ENCODE assay signal across 19 cellular contexts in genomic region chr1:78387872-78388271, GRCh38.
A peak's percentile ranks its signal among the peaks of the same experiment; 100 is the strongest.
DNase-seq lines count a peak whose midpoint lies in the region; ATAC-seq, FAIRE-seq and TF ChIP-seq lines count a peak whose summit lies in the region.
"Had no signal": no experiment of that assay in that cellular context is flagged by ENCODE, and none has a peak within 500 bp of the region (broad histone marks: within the 10 kb centered on the region; RNA-seq: fewer than 3 reads in every experiment).

No MANE protein-coding gene starts in this region.

- no TSS peak for BruUV-seq in MCF 10A (replicated peaks; lab: Mats Ljungman, UMichigan)

- H3K79me2 ChIP-seq in astrocyte (ENCODE audit: insufficient read depth, low read length): no peaks in the 10 kb centered on the region

- no peak overlapping the region for H3K9ac ChIP-seq in astrocyte (ENCODE audit: low read length)
- H3K9ac ChIP-seq: BLaER1 had no signal

- POLR2A ChIA-PET in MCF 10A (lab: Yijun Ruan, JAX): no interaction called here

- H3K27ac ChIP-seq in breast epithelium (no peak overlapping the region), astrocyte (ENCODE audit: low read depth, low read length) (no peak overlapping the region), left ventricle myocardium inferior (replicated peaks) (peak overlapping the region; percentile 43), thyroid gland (peak overlapping the region; percentile 14 to 40 (median 39)), gastrocnemius medialis (no peak overlapping the region)
- H3K27ac ChIP-seq: BLaER1 had no signal

- 49 to 56% methylated on average over 1 of the region's 1 CpG for WGBS in thyroid gland, 2 donors

- H3K36me3 Mint-ChIP-seq in MCF 10A (ENCODE audit: insufficient read depth, unreplicated experiment): no peaks in the 10 kb centered on the region
- no peaks in the 10 kb centered on the region for H3K36me3 Mint-ChIP-seq in astrocyte (ENCODE audit: low read depth, unreplicated experiment)
- H3K36me3 Mint-ChIP-seq: CD8-positive, alpha-beta T cell had no signal

- in situ Hi-C loops in gastrocnemius medialis (cut with MboI; ENCODE audit: low sequenced_read_pairs in 4 of 4): no loop called here

- H3K36me3 ChIP-seq in breast epithelium (no peaks in the 10 kb centered on the region), astrocyte (ENCODE audit: insufficient read depth, low read length) (no peaks in the 10 kb centered on the region), left ventricle myocardium inferior (no peaks in the 10 kb centered on the region), thyroid gland (no peaks in the 10 kb centered on the region), gastrocnemius medialis (no peaks in the 10 kb centered on the region)
- H3K36me3 ChIP-seq: BLaER1 had no signal

- H3K9me3 Mint-ChIP-seq in MCF 10A (ENCODE audit: unreplicated experiment): peaks cover 9% of the 10 kb centered on the region
- H3K9me3 Mint-ChIP-seq in astrocyte (ENCODE audit: unreplicated experiment): no peaks in the 10 kb centered on the region

- DNase-seq in MCF 10A (ENCODE audit: unreplicated experiment): no peak
- no peak for DNase-seq in breast epithelium (ENCODE audit: low spot score in 2 of 2)
- DNase-seq in astrocyte (ENCODE audit: low read depth): peak; percentile 70
- DNase-seq in left ventricle myocardium inferior: no peak
- DNase-seq in thyroid gland: no peak
- no peak for DNase-seq in pons (ENCODE audit: low spot score)
- no peak for DNase-seq in gastrocnemius medialis
- DNase-seq: 8988T; CD8-positive, alpha-beta T cell; GOT3; Kasumi-1; NCI-H1092 treated with DMSO at 0.1 percent for 48 hours; NCI-H2081 had no signal

- intact Hi-C loops in MCF 10A (cut with micrococcal nuclease): no loop called here
- intact Hi-C loops in breast epithelium (cut with DNase I; ENCODE audit: low total_unique reads): no loop called here
- intact Hi-C loops in left ventricle myocardium inferior (cut with micrococcal nuclease): no loop called here
- intact Hi-C loops in thyroid gland (cut with DNase I): no loop called here
- intact Hi-C loops in gastrocnemius medialis (cut with DNase I; ENCODE audit: low total_unique reads): no loop called here

- H3K27me3 ChIP-seq in breast epithelium (no peaks in the 10 kb centered on the region), astrocyte (ENCODE audit: insufficient read depth, low read length) (no peaks in the 10 kb centered on the region), left ventricle myocardium inferior (ENCODE audit: low read depth) (no peaks in the 10 kb centered on the region), thyroid gland (no peaks in the 10 kb centered on the region), gastrocnemius medialis (no peaks in the 10 kb centered on the region)
- H3K27me3 ChIP-seq: BLaER1 had no signal

- no peak overlapping the region for H2AFZ ChIP-seq in astrocyte (ENCODE audit: low read depth, low read length)

- TF ChIP-seq CTCF in MCF 10A (IDR thresholded peaks at IDR 0.05; ENCODE audit: unreplicated experiment) (no peak), breast epithelium (IDR thresholded peaks at IDR 0.05) (no peak), astrocyte (IDR thresholded peaks at IDR 0.05; ENCODE audit: insufficient read depth, low read depth, low read length) (no peak), left ventricle myocardium inferior (IDR thresholded peaks at IDR 0.05; ENCODE audit: borderline replicate concordance) (no peak), thyroid gland (IDR thresholded peaks at IDR 0.05) (no peak), gastrocnemius medialis (IDR thresholded peaks at IDR 0.05 in 4 of 5, conservative IDR thresholded peaks at IDR 0.05 in 1 of 5) (no peak)

- no peak for FAIRE-seq in astrocyte (lab: Jason Lieb, UNC)
- FAIRE-seq: GM12892, GM18507 had no signal

- CTCF ChIA-PET in MCF 10A (lab: Yijun Ruan, JAX): no interaction called here

- ATAC-seq in HG03442 (IDR thresholded peaks at IDR 0.05; ENCODE audit: unreplicated experiment): no peak
- ATAC-seq in gastrocnemius medialis: no peak
- ATAC-seq: CD8-positive, alpha-beta T cell; HCT116; Panc1 had no signal

- H3K4me1 Mint-ChIP-seq in MCF 10A (ENCODE audit: insufficient read depth, unreplicated experiment) (no peaks in the 10 kb centered on the region), astrocyte (ENCODE audit: low read depth, unreplicated experiment) (peaks cover 2% of the 10 kb centered on the region)

- H3K27ac Mint-ChIP-seq in MCF 10A (ENCODE audit: low read depth, unreplicated experiment) (peak overlapping the region; percentile 10), astrocyte (ENCODE audit: unreplicated experiment) (no peak overlapping the region)
- H3K27ac Mint-ChIP-seq: CD8-positive, alpha-beta T cell had no signal

- no peak overlapping the region for H3K4me2 ChIP-seq in astrocyte (ENCODE audit: low read length)
- H3K4me2 ChIP-seq: BLaER1 had no signal

- no peaks in the 10 kb centered on the region for H3K9me3 ChIP-seq in breast epithelium
- H3K9me3 ChIP-seq in astrocyte (ENCODE audit: insufficient read depth, low read depth, low read length): no peaks in the 10 kb centered on the region
- H3K9me3 ChIP-seq in left ventricle myocardium inferior (replicated peaks): peaks cover 8% of the 10 kb centered on the region
- H3K9me3 ChIP-seq in thyroid gland: no peaks in the 10 kb centered on the region
- H3K9me3 ChIP-seq in gastrocnemius medialis: no peaks in the 10 kb centered on the region
- H3K9me3 ChIP-seq: BLaER1 had no signal

- H3K4me3 ChIP-seq in breast epithelium (no peak overlapping the region), astrocyte (ENCODE audit: insufficient read depth, low read depth, low read length) (no peak overlapping the region), left ventricle myocardium inferior (no peak overlapping the region), thyroid gland (replicated peaks in 1 of 3) (no peak overlapping the region), gastrocnemius medialis (no peak overlapping the region)
- H3K4me3 ChIP-seq: BLaER1 had no signal

- TF ChIP-seq POLR2A in breast epithelium (IDR thresholded peaks at IDR 0.05): no peak
- TF ChIP-seq POLR2A in thyroid gland (IDR thresholded peaks at IDR 0.05): no peak
- TF ChIP-seq POLR2A in gastrocnemius medialis (IDR thresholded peaks at IDR 0.05): no peak

- H4K20me1 ChIP-seq in astrocyte (ENCODE audit: insufficient read depth, low read length): no peaks in the 10 kb centered on the region
- H4K20me1 ChIP-seq: BLaER1 had no signal

- no peaks in the 10 kb centered on the region for H3K27me3 Mint-ChIP-seq in MCF 10A (ENCODE audit: insufficient read depth, unreplicated experiment)
- H3K27me3 Mint-ChIP-seq in astrocyte (ENCODE audit: low read depth, unreplicated experiment): peaks cover 5% of the 10 kb centered on the region

- H3K4me1 ChIP-seq in breast epithelium (no peaks in the 10 kb centered on the region), astrocyte (ENCODE audit: insufficient read depth, low read length) (no peaks in the 10 kb centered on the region), left ventricle myocardium inferior (no peaks in the 10 kb centered on the region), thyroid gland (peaks cover 16 to 20% of the 10 kb centered on the region in 2 donors), gastrocnemius medialis (no peaks in the 10 kb centered on the region)
- H3K4me1 ChIP-seq: BLaER1 had no signal

- H3K4me3 Mint-ChIP-seq in MCF 10A (ENCODE audit: unreplicated experiment) (no peak overlapping the region), astrocyte (ENCODE audit: unreplicated experiment) (no peak overlapping the region)
- H3K4me3 Mint-ChIP-seq: CD8-positive, alpha-beta T cell had no signal

Comparison
In these comparisons a context has a peak if more than half of its experiments do, and no peak if none do; other contexts are left out.
1. H3K27ac ChIP-seq: peak in left ventricle myocardium inferior (single experiment) and thyroid gland (3 of 3); none in breast epithelium (0 of 2), astrocyte (single experiment) and gastrocnemius medialis (0 of 4).